ENCODE assay signal across 1 cellular context in the genomic region with DNA sequence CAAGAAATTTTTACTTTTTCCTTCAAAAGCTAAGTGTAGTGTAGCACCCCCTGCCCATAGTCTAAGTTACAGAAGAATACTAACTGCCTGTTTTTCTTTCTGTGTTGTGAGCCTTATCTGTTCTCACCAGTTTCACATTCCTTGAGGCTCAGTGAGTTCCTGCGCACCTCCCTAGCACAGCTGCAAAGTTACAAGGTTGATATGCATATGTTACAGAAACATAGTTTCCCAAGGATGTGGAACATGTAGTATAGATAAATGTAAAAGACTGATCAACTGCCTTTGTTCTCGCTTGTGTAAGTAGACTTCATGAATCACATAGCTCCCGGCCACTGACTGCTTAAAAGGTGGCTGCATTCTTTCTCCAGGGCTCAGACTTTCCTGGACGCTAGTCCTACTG.
TF ChIP-seq lines count a peak whose summit lies in the region.

No MANE protein-coding gene starts in this region.

TF ChIP-seq in GM23338, 12 proteins besides CTCF, POLR2A, EP300 and RAD21 (continued from another document):
- TF ChIP-seq, protein P1, sequence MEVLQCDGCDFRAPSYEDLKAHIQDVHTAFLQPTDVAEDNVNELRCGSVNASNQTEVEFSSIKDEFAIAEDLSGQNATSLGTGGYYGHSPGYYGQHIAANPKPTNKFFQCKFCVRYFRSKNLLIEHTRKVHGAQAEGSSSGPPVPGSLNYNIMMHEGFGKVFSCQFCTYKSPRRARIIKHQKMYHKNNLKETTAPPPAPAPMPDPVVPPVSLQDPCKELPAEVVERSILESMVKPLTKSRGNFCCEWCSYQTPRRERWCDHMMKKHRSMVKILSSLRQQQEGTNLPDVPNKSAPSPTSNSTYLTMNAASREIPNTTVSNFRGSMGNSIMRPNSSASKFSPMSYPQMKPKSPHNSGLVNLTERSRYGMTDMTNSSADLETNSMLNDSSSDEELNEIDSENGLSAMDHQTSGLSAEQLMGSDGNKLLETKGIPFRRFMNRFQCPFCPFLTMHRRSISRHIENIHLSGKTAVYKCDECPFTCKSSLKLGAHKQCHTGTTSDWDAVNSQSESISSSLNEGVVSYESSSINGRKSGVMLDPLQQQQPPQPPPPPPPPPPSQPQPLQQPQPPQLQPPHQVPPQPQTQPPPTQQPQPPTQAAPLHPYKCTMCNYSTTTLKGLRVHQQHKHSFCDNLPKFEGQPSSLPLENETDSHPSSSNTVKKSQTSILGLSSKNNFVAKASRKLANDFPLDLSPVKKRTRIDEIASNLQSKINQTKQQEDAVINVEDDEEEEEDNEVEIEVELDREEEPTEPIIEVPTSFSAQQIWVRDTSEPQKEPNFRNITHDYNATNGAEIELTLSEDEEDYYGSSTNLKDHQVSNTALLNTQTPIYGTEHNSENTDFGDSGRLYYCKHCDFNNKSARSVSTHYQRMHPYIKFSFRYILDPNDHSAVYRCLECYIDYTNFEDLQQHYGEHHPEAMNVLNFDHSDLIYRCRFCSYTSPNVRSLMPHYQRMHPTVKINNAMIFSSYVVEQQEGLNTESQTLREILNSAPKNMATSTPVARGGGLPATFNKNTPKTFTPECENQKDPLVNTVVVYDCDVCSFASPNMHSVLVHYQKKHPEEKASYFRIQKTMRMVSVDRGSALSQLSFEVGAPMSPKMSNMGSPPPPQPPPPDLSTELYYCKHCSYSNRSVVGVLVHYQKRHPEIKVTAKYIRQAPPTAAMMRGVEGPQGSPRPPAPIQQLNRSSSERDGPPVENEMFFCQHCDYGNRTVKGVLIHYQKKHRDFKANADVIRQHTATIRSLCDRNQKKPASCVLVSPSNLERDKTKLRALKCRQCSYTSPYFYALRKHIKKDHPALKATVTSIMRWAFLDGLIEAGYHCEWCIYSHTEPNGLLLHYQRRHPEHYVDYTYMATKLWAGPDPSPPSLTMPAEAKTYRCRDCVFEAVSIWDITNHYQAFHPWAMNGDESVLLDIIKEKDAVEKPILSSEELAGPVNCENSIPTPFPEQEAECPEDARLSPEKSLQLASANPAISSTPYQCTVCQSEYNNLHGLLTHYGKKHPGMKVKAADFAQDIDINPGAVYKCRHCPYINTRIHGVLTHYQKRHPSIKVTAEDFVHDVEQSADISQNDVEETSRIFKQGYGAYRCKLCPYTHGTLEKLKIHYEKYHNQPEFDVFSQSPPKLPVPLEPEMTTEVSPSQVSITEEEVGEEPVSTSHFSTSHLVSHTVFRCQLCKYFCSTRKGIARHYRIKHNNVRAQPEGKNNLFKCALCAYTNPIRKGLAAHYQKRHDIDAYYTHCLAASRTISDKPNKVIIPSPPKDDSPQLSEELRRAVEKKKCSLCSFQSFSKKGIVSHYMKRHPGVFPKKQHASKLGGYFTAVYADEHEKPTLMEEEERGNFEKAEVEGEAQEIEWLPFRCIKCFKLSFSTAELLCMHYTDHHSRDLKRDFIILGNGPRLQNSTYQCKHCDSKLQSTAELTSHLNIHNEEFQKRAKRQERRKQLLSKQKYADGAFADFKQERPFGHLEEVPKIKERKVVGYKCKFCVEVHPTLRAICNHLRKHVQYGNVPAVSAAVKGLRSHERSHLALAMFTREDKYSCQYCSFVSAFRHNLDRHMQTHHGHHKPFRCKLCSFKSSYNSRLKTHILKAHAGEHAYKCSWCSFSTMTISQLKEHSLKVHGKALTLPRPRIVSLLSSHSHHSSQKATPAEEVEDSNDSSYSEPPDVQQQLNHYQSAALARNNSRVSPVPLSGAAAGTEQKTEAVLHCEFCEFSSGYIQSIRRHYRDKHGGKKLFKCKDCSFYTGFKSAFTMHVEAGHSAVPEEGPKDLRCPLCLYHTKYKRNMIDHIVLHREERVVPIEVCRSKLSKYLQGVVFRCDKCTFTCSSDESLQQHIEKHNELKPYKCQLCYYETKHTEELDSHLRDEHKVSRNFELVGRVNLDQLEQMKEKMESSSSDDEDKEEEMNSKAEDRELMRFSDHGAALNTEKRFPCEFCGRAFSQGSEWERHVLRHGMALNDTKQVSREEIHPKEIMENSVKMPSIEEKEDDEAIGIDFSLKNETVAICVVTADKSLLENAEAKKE (CRISPR knock-in tag; IDR thresholded peaks at IDR 0.05), result no peak
- TF ChIP-seq, protein P2, sequence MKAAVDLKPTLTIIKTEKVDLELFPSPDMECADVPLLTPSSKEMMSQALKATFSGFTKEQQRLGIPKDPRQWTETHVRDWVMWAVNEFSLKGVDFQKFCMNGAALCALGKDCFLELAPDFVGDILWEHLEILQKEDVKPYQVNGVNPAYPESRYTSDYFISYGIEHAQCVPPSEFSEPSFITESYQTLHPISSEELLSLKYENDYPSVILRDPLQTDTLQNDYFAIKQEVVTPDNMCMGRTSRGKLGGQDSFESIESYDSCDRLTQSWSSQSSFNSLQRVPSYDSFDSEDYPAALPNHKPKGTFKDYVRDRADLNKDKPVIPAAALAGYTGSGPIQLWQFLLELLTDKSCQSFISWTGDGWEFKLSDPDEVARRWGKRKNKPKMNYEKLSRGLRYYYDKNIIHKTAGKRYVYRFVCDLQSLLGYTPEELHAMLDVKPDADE (IDR thresholded peaks at IDR 0.05), result no peak
- no peak for TF ChIP-seq JUNB (IDR thresholded peaks at IDR 0.05; ENCODE audit: unreplicated experiment)
- no peak for TF ChIP-seq EZH2phosphoT487 (IDR thresholded peaks at IDR 0.05; ENCODE audit: unreplicated experiment)
- TF ChIP-seq EZH2 (IDR thresholded peaks at IDR 0.05; ENCODE audit: low read depth, unreplicated experiment), result no peak
- TF ChIP-seq ZNF331 (CRISPR knock-in tag; IDR thresholded peaks at IDR 0.05; ENCODE audit: low read depth), result no peak
- TF ChIP-seq ZNF114 (CRISPR knock-in tag; IDR thresholded peaks at IDR 0.05), result no peak
- TF ChIP-seq REST (IDR thresholded peaks at IDR 0.05; ENCODE audit: unreplicated experiment), result no peak
- TF ChIP-seq CREB1 (CRISPR knock-in tag; IDR thresholded peaks at IDR 0.05; ENCODE audit: low read depth), result no peak
- no peak for TF ChIP-seq STAT1 (IDR thresholded peaks at IDR 0.05; ENCODE audit: unreplicated experiment)
- no peak for TF ChIP-seq NANOG (IDR thresholded peaks at IDR 0.05; ENCODE audit: borderline replicate concordance)
TF ChIP-seq in GM23338: peak in this region for 0.
